ENCODE assay signal across 1 cellular context in genomic region chr3:43684944-43685343, GRCh38.
A peak's percentile ranks its signal among the peaks of the same experiment; 100 is the strongest.
TF ChIP-seq lines count a peak whose summit lies in the region.

No MANE protein-coding gene starts in this region.

TF ChIP-seq in K562, 482 proteins besides CTCF, POLR2A, EP300 and RAD21 (continued from another document):
- TF ChIP-seq IRF1 (CRISPR knock-in tag; IDR thresholded peaks at IDR 0.05; ENCODE audit: borderline replicate concordance) = no peak
- peak; percentile 78 for TF ChIP-seq NFIC (IDR thresholded peaks at IDR 0.05)
- TF ChIP-seq ZNF174 (CRISPR knock-in tag; IDR thresholded peaks at IDR 0.05) = no peak
- no peak for TF ChIP-seq FOXP1 (CRISPR knock-in tag; IDR thresholded peaks at IDR 0.05)
- TF ChIP-seq MEIS2 (IDR thresholded peaks at IDR 0.05; ENCODE audit: partially characterized antibody) = no peak
- no peak for TF ChIP-seq FOS (IDR thresholded peaks at IDR 0.05; ENCODE audit: extremely low read depth, insufficient read length)
- TF ChIP-seq, protein P1, sequence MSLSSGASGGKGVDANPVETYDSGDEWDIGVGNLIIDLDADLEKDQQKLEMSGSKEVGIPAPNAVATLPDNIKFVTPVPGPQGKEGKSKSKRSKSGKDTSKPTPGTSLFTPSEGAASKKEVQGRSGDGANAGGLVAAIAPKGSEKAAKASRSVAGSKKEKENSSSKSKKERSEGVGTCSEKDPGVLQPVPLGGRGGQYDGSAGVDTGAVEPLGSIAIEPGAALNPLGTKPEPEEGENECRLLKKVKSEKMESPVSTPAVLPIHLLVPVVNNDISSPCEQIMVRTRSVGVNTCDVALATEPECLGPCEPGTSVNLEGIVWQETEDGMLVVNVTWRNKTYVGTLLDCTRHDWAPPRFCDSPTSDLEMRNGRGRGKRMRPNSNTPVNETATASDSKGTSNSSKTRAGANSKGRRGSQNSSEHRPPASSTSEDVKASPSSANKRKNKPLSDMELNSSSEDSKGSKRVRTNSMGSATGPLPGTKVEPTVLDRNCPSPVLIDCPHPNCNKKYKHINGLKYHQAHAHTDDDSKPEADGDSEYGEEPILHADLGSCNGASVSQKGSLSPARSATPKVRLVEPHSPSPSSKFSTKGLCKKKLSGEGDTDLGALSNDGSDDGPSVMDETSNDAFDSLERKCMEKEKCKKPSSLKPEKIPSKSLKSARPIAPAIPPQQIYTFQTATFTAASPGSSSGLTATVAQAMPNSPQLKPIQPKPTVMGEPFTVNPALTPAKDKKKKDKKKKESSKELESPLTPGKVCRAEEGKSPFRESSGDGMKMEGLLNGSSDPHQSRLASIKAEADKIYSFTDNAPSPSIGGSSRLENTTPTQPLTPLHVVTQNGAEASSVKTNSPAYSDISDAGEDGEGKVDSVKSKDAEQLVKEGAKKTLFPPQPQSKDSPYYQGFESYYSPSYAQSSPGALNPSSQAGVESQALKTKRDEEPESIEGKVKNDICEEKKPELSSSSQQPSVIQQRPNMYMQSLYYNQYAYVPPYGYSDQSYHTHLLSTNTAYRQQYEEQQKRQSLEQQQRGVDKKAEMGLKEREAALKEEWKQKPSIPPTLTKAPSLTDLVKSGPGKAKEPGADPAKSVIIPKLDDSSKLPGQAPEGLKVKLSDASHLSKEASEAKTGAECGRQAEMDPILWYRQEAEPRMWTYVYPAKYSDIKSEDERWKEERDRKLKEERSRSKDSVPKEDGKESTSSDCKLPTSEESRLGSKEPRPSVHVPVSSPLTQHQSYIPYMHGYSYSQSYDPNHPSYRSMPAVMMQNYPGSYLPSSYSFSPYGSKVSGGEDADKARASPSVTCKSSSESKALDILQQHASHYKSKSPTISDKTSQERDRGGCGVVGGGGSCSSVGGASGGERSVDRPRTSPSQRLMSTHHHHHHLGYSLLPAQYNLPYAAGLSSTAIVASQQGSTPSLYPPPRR (CRISPR knock-in tag; IDR thresholded peaks at IDR 0.05; ENCODE audit: borderline replicate concordance) = no peak
- no peak for TF ChIP-seq ETS2 (tag; IDR thresholded peaks at IDR 0.05; ENCODE audit: borderline replicate concordance, poor library complexity, severe bottlenecking)
- no peak for TF ChIP-seq ZNF282 (CRISPR knock-in tag; IDR thresholded peaks at IDR 0.05)
- TF ChIP-seq RBM25 (IDR thresholded peaks at IDR 0.05; ENCODE audit: low read depth, low read length, severe bottlenecking) = no peak
- TF ChIP-seq SRSF3 (IDR thresholded peaks at IDR 0.05; ENCODE audit: insufficient read depth, low read length) = no peak
- TF ChIP-seq ILF3 (IDR thresholded peaks at IDR 0.05; ENCODE audit: borderline replicate concordance) = no peak
- no peak for TF ChIP-seq ZNF398 (CRISPR knock-in tag; IDR thresholded peaks at IDR 0.05)
- no peak for TF ChIP-seq OTX1 (CRISPR knock-in tag; IDR thresholded peaks at IDR 0.05)
- TF ChIP-seq MLX (CRISPR knock-in tag; conservative IDR thresholded peaks at IDR 0.05) = no peak
- no peak for TF ChIP-seq JUN (IDR thresholded peaks at IDR 0.05; ENCODE audit: borderline replicate concordance, low read depth, low read length)
- TF ChIP-seq JUN (CRISPR knock-in tag; IDR thresholded peaks at IDR 0.05; ENCODE audit: borderline replicate concordance) = no peak
- TF ChIP-seq ZNF316 (IDR thresholded peaks at IDR 0.05) = peak; percentile 78
